ENCODE assay signal across 21 cellular contexts in genomic region chr11:45855308-45855707, GRCh38. TPM values are rescaled to one million over a fixed set of nuclear protein-coding genes. Genes with fewer than 3 reads are reported as not detected.
DNase-seq lines count a peak whose midpoint lies in the region; ATAC-seq and TF ChIP-seq lines count a peak whose summit lies in the region.
"Had no signal": no experiment of that assay in that cellular context is flagged by ENCODE, and none has a peak within 500 bp of the region (broad histone marks: within the 10 kb centered on the region; RNA-seq: fewer than 3 reads in every experiment).

No MANE protein-coding gene starts in this region.

- H3K4me3 ChIP-seq in SK-N-SH (ENCODE audit: low read depth in 2 of 2, low read length in 1 of 2) (no peak overlapping the region), duodenal mucosa (ENCODE audit: low read depth in 1 of 2, low read length in 2 of 2) (no peak overlapping the region), muscle layer of duodenum (ENCODE audit: low read depth in 1 of 2, low read length in 2 of 2) (peak overlapping the region in 1 of 2 donors; percentile 37), tibial artery (no peak overlapping the region), left lung (no peak overlapping the region)
- H3K4me3 ChIP-seq: BLaER1 had no signal

- POLR2A ChIA-PET in SK-N-SH (lab: Yijun Ruan, JAX), result no interaction called here
- POLR2A ChIA-PET in activated CD4-positive, alpha-beta memory T cell treated with anti-CD3 and anti-CD28 coated beads for 36 hours (lab: Charles Lee), result no interaction called here

- peaks cover 21% of the 10 kb centered on the region for H3K36me3 Mint-ChIP-seq in activated CD4-positive, alpha-beta memory T cell treated with anti-CD3 and anti-CD28 coated beads for 36 hours

- no peaks in the 10 kb centered on the region for H3K9me2 ChIP-seq in SK-N-SH

- CTCF ChIA-PET in SK-N-SH (lab: Yijun Ruan, JAX), result interaction anchor here (0.9 to 3.8 kb wide), 3 partner anchors 12 to 109 kb away, joined by 4 to 19 read pairs (median 19); no protein-coding TSS in a partner anchor
- CTCF ChIA-PET in activated CD4-positive, alpha-beta memory T cell treated with anti-CD3 and anti-CD28 coated beads for 36 hours (lab: Charles Lee), result no interaction called here

- no peaks in the 10 kb centered on the region for H3K9me3 Mint-ChIP-seq in activated CD4-positive, alpha-beta memory T cell treated with anti-CD3 and anti-CD28 coated beads for 36 hours

- peaks cover 48% of the 10 kb centered on the region for H3K79me2 ChIP-seq in SK-N-SH (ENCODE audit: insufficient read depth)

- H3K9ac ChIP-seq in SK-N-SH, result no peak overlapping the region
- H3K9ac ChIP-seq in duodenal mucosa (ENCODE audit: low read depth in 1 of 2, low read length in 2 of 2), result no peak overlapping the region
- H3K9ac ChIP-seq: BLaER1 had no signal

- peaks cover 39% of the 10 kb centered on the region for H4K20me1 ChIP-seq in SK-N-SH (ENCODE audit: insufficient read depth)

- 80% methylated on average over 5 of the region's 5 CpGs for WGBS in SK-N-SH (ENCODE audit: low lambda C conversion rate)

- no peak for DNase-seq in SK-N-SH
- DNase-seq in tibial artery, result no peak
- no peak for DNase-seq in left lung
- no peak for DNase-seq in activated CD4-positive, alpha-beta memory T cell treated with anti-CD3 and anti-CD28 coated beads for 36 hours
- DNase-seq: activated CD4-positive, alpha-beta T cell treated with anti-CD3 and anti-CD28 coated beads for 36 hours; activated effector memory CD4-positive, alpha-beta T cell treated with anti-CD3 and anti-CD28 coated beads, Interleukin-2, amount 50 U/mL, for 16 hours; anterior cingulate cortex; erythroblast; KG1; NCI-H1092; NCI-H526 treated with DMSO at 0.1 percent for 48 hours; PC-3; stimulated activated CD4-positive, alpha-beta T cell treated with anti-CD3 and anti-CD28 coated beads, Interleukin-2, amount 100 ng/mL, for 48 hours; trophoblast cell had no signal

- intact Hi-C loops in tibial artery (cut with DNase I; ENCODE audit: low total_unique reads), result loop anchor here (5.0 kb wide), 1 partner anchor 62 kb away; the partner anchor contains the start of gene PEX16
- intact Hi-C loops in left lung (cut with DNase I), result no loop called here
- intact Hi-C loops in activated CD4-positive, alpha-beta memory T cell treated with anti-CD3 and anti-CD28 coated beads for 36 hours (cut with micrococcal nuclease), result no loop called here

- no peak overlapping the region for H3K27ac Mint-ChIP-seq in activated CD4-positive, alpha-beta memory T cell treated with anti-CD3 and anti-CD28 coated beads for 36 hours
- H3K27ac Mint-ChIP-seq: activated CD4-positive, alpha-beta T cell treated with anti-CD3 and anti-CD28 coated beads for 36 hours had no signal

- TF ChIP-seq RAD21 in SK-N-SH (IDR thresholded peaks at IDR 0.05; ENCODE audit: low read length), result no peak

- no peak overlapping the region for H3K4me3 Mint-ChIP-seq in activated CD4-positive, alpha-beta memory T cell treated with anti-CD3 and anti-CD28 coated beads for 36 hours
- H3K4me3 Mint-ChIP-seq: activated CD4-positive, alpha-beta T cell treated with anti-CD3 and anti-CD28 coated beads for 36 hours had no signal

- TF ChIP-seq EP300 in SK-N-SH (IDR thresholded peaks at IDR 0.05; ENCODE audit: borderline replicate concordance in 1 of 2, low read depth in 1 of 2, low read length in 1 of 2), result no peak

- H3K9me3 ChIP-seq in SK-N-SH (no peaks in the 10 kb centered on the region), duodenal mucosa (ENCODE audit: control insufficient read depth in 1 of 2, low read length in 2 of 2) (no peaks in the 10 kb centered on the region), muscle layer of duodenum (ENCODE audit: control insufficient read depth in 1 of 2, low read length in 2 of 2) (no peaks in the 10 kb centered on the region), tibial artery (no peaks in the 10 kb centered on the region), left lung (no peaks in the 10 kb centered on the region)
- H3K9me3 ChIP-seq: BLaER1 had no signal

- TF ChIP-seq CTCF in SK-N-SH (IDR thresholded peaks at IDR 0.05) (no peak), tibial artery (IDR thresholded peaks at IDR 0.05) (no peak), left lung (IDR thresholded peaks at IDR 0.05) (no peak)

- peaks cover 6% of the 10 kb centered on the region in 2 experiments for H3K36me3 ChIP-seq in SK-N-SH (replicated peaks in 1 of 2; ENCODE audit: control insufficient read depth in 1 of 2, insufficient read depth in 2 of 2, low read length in 1 of 2)
- H3K36me3 ChIP-seq in duodenal mucosa (ENCODE audit: control insufficient read depth in 1 of 2, insufficient read depth in 2 of 2, low read length in 2 of 2), result peaks cover 19 to 35% of the 10 kb centered on the region in 2 donors
- peaks cover 4 to 9% of the 10 kb centered on the region in 2 donors for H3K36me3 ChIP-seq in muscle layer of duodenum (ENCODE audit: control insufficient read depth in 1 of 2, insufficient read depth in 2 of 2, low read length in 2 of 2)
- H3K36me3 ChIP-seq in tibial artery, result peaks cover 0 to 16% (median 8%) of the 10 kb centered on the region in 3 donors
- H3K36me3 ChIP-seq in left lung, result peaks cover 0 to 50% of the 10 kb centered on the region in 2 donors

- peaks cover 18% of the 10 kb centered on the region for H3K4me1 Mint-ChIP-seq in activated CD4-positive, alpha-beta memory T cell treated with anti-CD3 and anti-CD28 coated beads for 36 hours (ENCODE audit: low read depth)

- H3K27ac ChIP-seq in SK-N-SH (ENCODE audit: low read depth in 2 of 2, low read length in 1 of 2) (peak overlapping the region; percentile 48 to 95; a peak in 3 of 4 replicates), duodenal mucosa (ENCODE audit: low read depth, low read length) (peak overlapping the region; percentile 7), muscle layer of duodenum (ENCODE audit: low read length) (peak overlapping the region; percentile 70), tibial artery (peak overlapping the region; percentile 84 to 88), left lung (peak overlapping the region in 1 of 2 donors; percentile 90)
- H3K27ac ChIP-seq: 22Rv1, BLaER1 had no signal

- H3K27me3 Mint-ChIP-seq in activated CD4-positive, alpha-beta memory T cell treated with anti-CD3 and anti-CD28 coated beads for 36 hours, result no peaks in the 10 kb centered on the region
- H3K27me3 Mint-ChIP-seq: activated CD4-positive, alpha-beta T cell treated with anti-CD3 and anti-CD28 coated beads for 36 hours had no signal

- H3K27me3 ChIP-seq in SK-N-SH (ENCODE audit: insufficient read depth) (no peaks in the 10 kb centered on the region), duodenal mucosa (ENCODE audit: control insufficient read depth in 1 of 2, insufficient read depth in 2 of 2, low read length in 2 of 2) (no peaks in the 10 kb centered on the region), muscle layer of duodenum (ENCODE audit: low read depth, low read length) (no peaks in the 10 kb centered on the region), tibial artery (no peaks in the 10 kb centered on the region), left lung (no peaks in the 10 kb centered on the region)
- H3K27me3 ChIP-seq: BLaER1 had no signal

- no peak for ATAC-seq in SK-N-SH treated with all-trans-retinoic acid at 6 μM for 48 hours
- ATAC-seq in left lung, result no peak
- ATAC-seq in GM19035 (IDR thresholded peaks at IDR 0.05; ENCODE audit: unreplicated experiment), result no peak
- ATAC-seq: activated CD4-positive, alpha-beta T cell treated with anti-CD3 and anti-CD28 coated beads for 36 hours; PC-3 had no signal

- H2AFZ ChIP-seq in SK-N-SH (ENCODE audit: low read depth), result no peak overlapping the region

- H3F3A ChIP-seq in SK-N-SH (replicated peaks; ENCODE audit: insufficient read depth), result peaks cover 15% of the 10 kb centered on the region

- H3K4me2 ChIP-seq in SK-N-SH, result no peak overlapping the region
- H3K4me2 ChIP-seq: BLaER1 had no signal

- H3K4me1 ChIP-seq in SK-N-SH (ENCODE audit: control insufficient read depth in 1 of 2, insufficient read depth in 2 of 2, low read depth in 1 of 2, low read length in 1 of 2), result peaks cover 43 to 54% of the 10 kb centered on the region in 2 experiments
- H3K4me1 ChIP-seq in duodenal mucosa (ENCODE audit: control insufficient read depth in 1 of 2, insufficient read depth in 2 of 2, low read length in 2 of 2), result peaks cover 56 to 57% of the 10 kb centered on the region in 2 donors
- H3K4me1 ChIP-seq in muscle layer of duodenum (ENCODE audit: control insufficient read depth in 1 of 2, insufficient read depth in 2 of 2, low read length in 2 of 2), result peaks cover 56 to 96% of the 10 kb centered on the region in 2 donors
- peaks cover 11 to 100% (median 98%) of the 10 kb centered on the region in 4 donors for H3K4me1 ChIP-seq in tibial artery
- peaks cover 47 to 61% of the 10 kb centered on the region in 2 donors for H3K4me1 ChIP-seq in left lung

RNA-seq across cellular contexts. Expression of gene CRY2, which starts 8.0 kb away (rescaled TPM):
- polyA plus RNA-seq in SK-N-SH (2012; rRNA removed), result 6.7 and 9.1 TPM in 2 replicates
- 2.8 and 3.7 TPM in 2 replicates for polyA plus RNA-seq in SK-N-SH (2012; cell fraction: cytosol; rRNA removed)
- polyA plus RNA-seq in SK-N-SH (2012; cell fraction: nucleus; rRNA removed), result 28.1 and 30.4 TPM in 2 replicates
- total RNA-seq in left lung, result 10 to 100 TPM; 32.7 to 42.3 TPM
- 10 to 100 TPM; 12.1 to 13.4 TPM for total RNA-seq in activated CD4-positive, alpha-beta memory T cell treated with anti-CD3 and anti-CD28 coated beads for 36 hours

RNA-seq across cellular contexts. Expression of gene MAPK8IP1, which starts 30.1 kb away (rescaled TPM):
- 11.0 and 12.5 TPM in 2 replicates for polyA plus RNA-seq in SK-N-SH (2012; rRNA removed)
- polyA plus RNA-seq in SK-N-SH (2012; cell fraction: cytosol; rRNA removed), result 6.0 and 9.8 TPM in 2 replicates
- polyA plus RNA-seq in SK-N-SH (2012; cell fraction: nucleus; rRNA removed), result 21.1 and 22.5 TPM in 2 replicates
- total RNA-seq in left lung, result 1 to 10 TPM; 6.9 to 8.7 TPM
- under 1 TPM; 0.43 to 0.58 TPM for total RNA-seq in activated CD4-positive, alpha-beta memory T cell treated with anti-CD3 and anti-CD28 coated beads for 36 hours

RNA-seq across cellular contexts. Expression of gene SLC35C1, which starts 50.4 kb away (rescaled TPM):
- 6.2 and 6.5 TPM in 2 replicates for polyA plus RNA-seq in SK-N-SH (2012; rRNA removed)
- polyA plus RNA-seq in SK-N-SH (2012; cell fraction: cytosol; rRNA removed), result 4.0 and 6.1 TPM in 2 replicates
- 5.0 and 6.0 TPM in 2 replicates for polyA plus RNA-seq in SK-N-SH (2012; cell fraction: nucleus; rRNA removed)
- total RNA-seq in left lung, result 10 to 100 TPM; 25.5 to 30.7 TPM
- 10 to 100 TPM; 10.7 to 11.4 TPM for total RNA-seq in activated CD4-positive, alpha-beta memory T cell treated with anti-CD3 and anti-CD28 coated beads for 36 hours

RNA-seq across cellular contexts. Expression of gene FREY1, which starts 51.8 kb away (rescaled TPM):
- 0.30 and 0.49 TPM in 2 replicates for polyA plus RNA-seq in SK-N-SH (2012; rRNA removed)
- polyA plus RNA-seq in SK-N-SH (2012; cell fraction: cytosol; rRNA removed), result 0.14 TPM in 1 of 2 replicates, not detected in the other
- polyA plus RNA-seq in SK-N-SH (2012; cell fraction: nucleus; rRNA removed), result 0.89 and 1.3 TPM in 2 replicates
- under 1 TPM; 0.35 to 0.89 TPM for total RNA-seq in left lung
- under 1 TPM; 0.73 to 0.88 TPM for total RNA-seq in activated CD4-positive, alpha-beta memory T cell treated with anti-CD3 and anti-CD28 coated beads for 36 hours
- total RNA-seq: kidney epithelial cell had no signal

Comparison
In these comparisons a context has a peak if more than half of its experiments do, and no peak if none do; other contexts are left out.
1. RNA of gene MAPK8IP1, which starts 30.1 kb away (total RNA-seq): 6.9 to 8.7 TPM in left lung; 0.43 to 0.58 TPM in activated CD4-positive, alpha-beta memory T cell treated with anti-CD3 and anti-CD28 coated beads for 36 hours; every median in the first group is over 4 times any median in the second.